29 cellular contexts compared by ENCODE assay signal in genomic region chr1:34190692-34191091, GRCh38. TPM values are rescaled to one million over a fixed set of nuclear protein-coding genes. Genes with fewer than 3 reads are reported as not detected.
"Had no signal": no experiment of that assay in that cellular context is flagged by ENCODE, and none has a peak within 500 bp of the region (broad histone marks: within the 10 kb centered on the region; RNA-seq: fewer than 3 reads in every experiment).

No MANE protein-coding gene starts in this region.

- H3K4me2 ChIP-seq: hepatocyte, neural progenitor cell had no signal

- H3K79me2 ChIP-seq: hepatocyte had no signal

- H3K27ac ChIP-seq: foreskin keratinocyte, hepatocyte, neural progenitor cell, stomach, suprapubic skin, uterus had no signal

- H3K9ac ChIP-seq: neural progenitor cell had no signal

- H3K4me3 ChIP-seq: hepatocyte, lung, neural progenitor cell, stomach, suprapubic skin, uterus had no signal

- H3K9me3 ChIP-seq: uterus had no signal

- H3K4me1 ChIP-seq: foreskin keratinocyte, stomach, suprapubic skin, uterus had no signal

- DNase-seq: activated CD4-positive, alpha-beta T cell treated with anti-CD3 and anti-CD28 coated beads for 1 hour; activated CD4-positive, alpha-beta T cell treated with anti-CD3 and anti-CD28 coated beads, Interleukin-2, amount 50 U/mL, for 1 hour; activated CD8-positive, alpha-beta T cell treated with anti-CD3 and anti-CD28 coated beads, Interleukin-2, amount 10 ng/mL, durations not matched to agents 7 days and 5 days; activated naive CD8-positive, alpha-beta T cell treated with anti-CD3 and anti-CD28 coated beads for 36 hours; activated T-cell treated with anti-CD3 and anti-CD28 coated beads, Interleukin-2, amount 50 U/mL, for 1 hour; central memory CD4-positive, alpha-beta T cell; dermis blood vessel endothelial cell; effector memory CD4-positive, alpha-beta T cell; foreskin keratinocyte; glutamatergic neuron; immature natural killer cell; naive thymus-derived CD8-positive, alpha-beta T cell; posterior cingulate gyrus; small intestine; stimulated activated CD4-positive, alpha-beta T cell treated with anti-CD3 and anti-CD28 coated beads, Interleukin-2, amount 100 ng/mL, for 24 hours; stomach; trophoblast cell; uterus had no signal

- H2AFZ ChIP-seq: hepatocyte, neural progenitor cell had no signal

- FAIRE-seq: astrocyte, small intestine had no signal

- ATAC-seq: activated CD8-positive, alpha-beta T cell treated with anti-CD3 and anti-CD28 coated beads, Interleukin-2, amount 10 ng/mL, durations not matched to agents 7 days and 5 days; foreskin keratinocyte; left lobe of liver; naive thymus-derived CD8-positive, alpha-beta T cell; sciatic nerve; stimulated activated memory B cell treated with anti-CD40 and anti-IgM and Interleukin-4, amounts not matched to agents 10 μg/mL and 1 μg/mL and 100 μg/mL, for 72 hours had no signal

- H3K36me3 ChIP-seq: neural progenitor cell, stomach, suprapubic skin, uterus had no signal

- H3K27me3 ChIP-seq: foreskin keratinocyte, neural progenitor cell, uterus had no signal

RNA-seq across cellular contexts. Expression of gene C1orf94, which starts 14.0 kb away (rescaled TPM):
- total RNA-seq: activated CD8-positive, alpha-beta T cell treated with anti-CD3 and anti-CD28 coated beads, Interleukin-2, amount 10 ng/mL, durations not matched to agents 7 days and 5 days; activated naive CD8-positive, alpha-beta T cell treated with anti-CD3 and anti-CD28 coated beads for 36 hours; dermis blood vessel endothelial cell; foreskin keratinocyte; hepatocyte; kidney epithelial cell; left lobe of liver; lung; mesothelial cell of epicardium; naive thymus-derived CD8-positive, alpha-beta T cell; omental fat pad; sciatic nerve; stomach; suprapubic skin; uterus had no signal

RNA-seq across cellular contexts. Expression of gene CSMD2, which starts 25.7 kb away (rescaled TPM):
- total RNA-seq: activated CD8-positive, alpha-beta T cell treated with anti-CD3 and anti-CD28 coated beads, Interleukin-2, amount 10 ng/mL, durations not matched to agents 7 days and 5 days; activated naive CD8-positive, alpha-beta T cell treated with anti-CD3 and anti-CD28 coated beads for 36 hours; naive thymus-derived CD8-positive, alpha-beta T cell had no signal
